Comparison of ENCODE assay signal across 1 cellular context in the genomic region with DNA sequence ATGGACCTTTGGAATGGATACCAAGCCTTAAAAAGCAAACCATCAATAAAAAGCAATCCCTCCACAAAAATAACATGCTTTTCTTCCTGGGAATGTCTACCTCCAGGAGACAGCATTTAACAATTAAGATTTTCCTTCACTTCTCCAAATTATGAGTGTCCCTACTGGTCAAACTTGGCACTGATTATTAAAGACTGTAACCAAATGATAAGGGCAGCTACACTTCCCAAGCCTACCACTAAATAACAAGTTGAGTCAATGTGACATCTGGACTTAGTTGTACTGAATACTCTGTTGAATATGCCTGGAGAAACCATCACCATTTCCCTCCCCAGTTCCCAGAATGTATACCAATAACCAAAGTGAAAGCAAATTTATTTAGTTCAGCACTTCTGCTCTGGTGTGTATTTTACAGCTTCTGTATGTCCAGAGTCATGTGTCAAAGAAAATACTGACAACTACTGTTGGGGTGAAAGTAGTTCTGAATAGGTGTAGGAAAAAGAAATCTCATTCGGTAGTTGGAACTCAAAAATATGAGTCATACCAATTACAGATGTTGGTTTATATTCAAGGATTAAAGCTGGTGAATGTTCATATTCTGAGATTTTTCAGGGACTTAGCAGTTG.
TF ChIP-seq lines count a peak whose summit lies in the region.

No MANE protein-coding gene starts in this region.

TF ChIP-seq in WTC11, 78 proteins besides CTCF, POLR2A, EP300 and RAD21 (continued from another document):
- TF ChIP-seq, protein P1, sequence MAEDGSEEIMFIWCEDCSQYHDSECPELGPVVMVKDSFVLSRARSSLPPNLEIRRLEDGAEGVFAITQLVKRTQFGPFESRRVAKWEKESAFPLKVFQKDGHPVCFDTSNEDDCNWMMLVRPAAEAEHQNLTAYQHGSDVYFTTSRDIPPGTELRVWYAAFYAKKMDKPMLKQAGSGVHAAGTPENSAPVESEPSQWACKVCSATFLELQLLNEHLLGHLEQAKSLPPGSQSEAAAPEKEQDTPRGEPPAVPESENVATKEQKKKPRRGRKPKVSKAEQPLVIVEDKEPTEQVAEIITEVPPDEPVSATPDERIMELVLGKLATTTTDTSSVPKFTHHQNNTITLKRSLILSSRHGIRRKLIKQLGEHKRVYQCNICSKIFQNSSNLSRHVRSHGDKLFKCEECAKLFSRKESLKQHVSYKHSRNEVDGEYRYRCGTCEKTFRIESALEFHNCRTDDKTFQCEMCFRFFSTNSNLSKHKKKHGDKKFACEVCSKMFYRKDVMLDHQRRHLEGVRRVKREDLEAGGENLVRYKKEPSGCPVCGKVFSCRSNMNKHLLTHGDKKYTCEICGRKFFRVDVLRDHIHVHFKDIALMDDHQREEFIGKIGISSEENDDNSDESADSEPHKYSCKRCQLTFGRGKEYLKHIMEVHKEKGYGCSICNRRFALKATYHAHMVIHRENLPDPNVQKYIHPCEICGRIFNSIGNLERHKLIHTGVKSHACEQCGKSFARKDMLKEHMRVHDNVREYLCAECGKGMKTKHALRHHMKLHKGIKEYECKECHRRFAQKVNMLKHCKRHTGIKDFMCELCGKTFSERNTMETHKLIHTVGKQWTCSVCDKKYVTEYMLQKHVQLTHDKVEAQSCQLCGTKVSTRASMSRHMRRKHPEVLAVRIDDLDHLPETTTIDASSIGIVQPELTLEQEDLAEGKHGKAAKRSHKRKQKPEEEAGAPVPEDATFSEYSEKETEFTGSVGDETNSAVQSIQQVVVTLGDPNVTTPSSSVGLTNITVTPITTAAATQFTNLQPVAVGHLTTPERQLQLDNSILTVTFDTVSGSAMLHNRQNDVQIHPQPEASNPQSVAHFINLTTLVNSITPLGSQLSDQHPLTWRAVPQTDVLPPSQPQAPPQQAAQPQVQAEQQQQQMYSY (CRISPR knock-in tag; IDR thresholded peaks at IDR 0.05), result no peak
- no peak for TF ChIP-seq ESRRA (CRISPR knock-in tag; IDR thresholded peaks at IDR 0.05; ENCODE audit: borderline replicate concordance)
- no peak for TF ChIP-seq FOXJ3 (CRISPR knock-in tag; IDR thresholded peaks at IDR 0.05; ENCODE audit: borderline replicate concordance)
- TF ChIP-seq PRRX2 (CRISPR knock-in tag; IDR thresholded peaks at IDR 0.05), result no peak
- TF ChIP-seq, protein P2, sequence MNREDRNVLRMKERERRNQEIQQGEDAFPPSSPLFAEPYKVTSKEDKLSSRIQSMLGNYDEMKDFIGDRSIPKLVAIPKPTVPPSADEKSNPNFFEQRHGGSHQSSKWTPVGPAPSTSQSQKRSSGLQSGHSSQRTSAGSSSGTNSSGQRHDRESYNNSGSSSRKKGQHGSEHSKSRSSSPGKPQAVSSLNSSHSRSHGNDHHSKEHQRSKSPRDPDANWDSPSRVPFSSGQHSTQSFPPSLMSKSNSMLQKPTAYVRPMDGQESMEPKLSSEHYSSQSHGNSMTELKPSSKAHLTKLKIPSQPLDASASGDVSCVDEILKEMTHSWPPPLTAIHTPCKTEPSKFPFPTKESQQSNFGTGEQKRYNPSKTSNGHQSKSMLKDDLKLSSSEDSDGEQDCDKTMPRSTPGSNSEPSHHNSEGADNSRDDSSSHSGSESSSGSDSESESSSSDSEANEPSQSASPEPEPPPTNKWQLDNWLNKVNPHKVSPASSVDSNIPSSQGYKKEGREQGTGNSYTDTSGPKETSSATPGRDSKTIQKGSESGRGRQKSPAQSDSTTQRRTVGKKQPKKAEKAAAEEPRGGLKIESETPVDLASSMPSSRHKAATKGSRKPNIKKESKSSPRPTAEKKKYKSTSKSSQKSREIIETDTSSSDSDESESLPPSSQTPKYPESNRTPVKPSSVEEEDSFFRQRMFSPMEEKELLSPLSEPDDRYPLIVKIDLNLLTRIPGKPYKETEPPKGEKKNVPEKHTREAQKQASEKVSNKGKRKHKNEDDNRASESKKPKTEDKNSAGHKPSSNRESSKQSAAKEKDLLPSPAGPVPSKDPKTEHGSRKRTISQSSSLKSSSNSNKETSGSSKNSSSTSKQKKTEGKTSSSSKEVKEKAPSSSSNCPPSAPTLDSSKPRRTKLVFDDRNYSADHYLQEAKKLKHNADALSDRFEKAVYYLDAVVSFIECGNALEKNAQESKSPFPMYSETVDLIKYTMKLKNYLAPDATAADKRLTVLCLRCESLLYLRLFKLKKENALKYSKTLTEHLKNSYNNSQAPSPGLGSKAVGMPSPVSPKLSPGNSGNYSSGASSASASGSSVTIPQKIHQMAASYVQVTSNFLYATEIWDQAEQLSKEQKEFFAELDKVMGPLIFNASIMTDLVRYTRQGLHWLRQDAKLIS (CRISPR knock-in tag; IDR thresholded peaks at IDR 0.05; ENCODE audit: borderline replicate concordance), result no peak
- TF ChIP-seq ZNF138 (CRISPR knock-in tag; conservative IDR thresholded peaks at IDR 0.05), result no peak
